ENCODE assay signal across 14 cellular contexts in genomic region chr18:10201655-10202054, GRCh38.
"Had no signal": no experiment of that assay in that cellular context is flagged by ENCODE, and none has a peak within 500 bp of the region (broad histone marks: within the 10 kb centered on the region; RNA-seq: fewer than 3 reads in every experiment).

No MANE protein-coding gene starts in this region.

- H3K9me3 ChIP-seq: ascending aorta, breast epithelium, ovary, sigmoid colon, spleen, stomach, thoracic aorta had no signal

- H3K36me3 ChIP-seq: ascending aorta, breast epithelium, ovary, sigmoid colon, spleen, stomach, thoracic aorta had no signal

- H3K27ac ChIP-seq: ascending aorta, breast epithelium, foreskin keratinocyte, ovary, sigmoid colon, spleen, stomach, thoracic aorta had no signal

- ATAC-seq: activated naive CD8-positive, alpha-beta T cell treated with anti-CD3 and anti-CD28 coated beads, Interleukin-2, amount 50 U/mL, for 24 hours; effector memory CD8-positive, alpha-beta T cell; foreskin keratinocyte had no signal

- H3K4me3 ChIP-seq: ascending aorta, breast epithelium, ovary, sigmoid colon, spleen, stomach, thoracic aorta had no signal

- H3K4me1 ChIP-seq: ascending aorta, breast epithelium, foreskin keratinocyte, sigmoid colon, spleen had no signal

- H3K27me3 ChIP-seq: ascending aorta, breast epithelium, foreskin keratinocyte, ovary, sigmoid colon, stomach had no signal

- DNase-seq: activated CD4-positive, alpha-beta T cell treated with anti-CD3 and anti-CD28 coated beads, Interleukin-2, amount 50 U/mL, for 48 hours; activated CD4-positive, CD25-positive, alpha-beta regulatory T cell treated with anti-CD3 and anti-CD28 coated beads, Interleukin-2, amount 50 U/mL, for 72 hours; activated naive CD4-positive, alpha-beta T cell treated with anti-CD3 and anti-CD28 coated beads for 36 hours; activated naive CD8-positive, alpha-beta T cell treated with anti-CD3 and anti-CD28 coated beads, Interleukin-2, amount 50 U/mL, for 24 hours; cerebellar nuclear complex; effector memory CD8-positive, alpha-beta T cell; foreskin keratinocyte; ovary; sigmoid colon; spleen; stomach had no signal
